In the genomic region with DNA sequence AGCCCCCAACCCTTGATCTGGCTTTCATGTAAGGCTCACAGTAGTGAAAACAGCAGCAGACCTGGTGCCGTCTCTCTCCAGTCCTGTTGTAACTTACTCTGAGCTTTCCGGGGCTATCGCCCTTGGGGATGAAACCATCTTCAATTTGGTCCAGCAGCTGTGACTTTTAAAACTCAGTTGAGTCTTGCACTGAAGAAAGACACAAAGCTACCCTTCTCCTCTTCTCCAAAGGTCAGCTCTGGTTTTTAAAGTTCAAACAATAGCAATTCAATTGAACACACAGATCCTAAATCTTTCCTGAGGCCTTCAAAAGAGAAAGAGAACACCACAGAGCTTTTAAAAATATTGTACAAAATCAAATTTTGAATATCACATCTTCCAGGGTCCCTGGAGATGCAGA, we compare ENCODE assay signal across 28 cellular contexts.
"Had no signal": no experiment of that assay in that cellular context is flagged by ENCODE, and none has a peak within 500 bp of the region (broad histone marks: within the 10 kb centered on the region; RNA-seq: fewer than 3 reads in every experiment).

No MANE protein-coding gene starts in this region.

- H3K9me3 Mint-ChIP-seq: natural killer cell had no signal

- H3K27ac ChIP-seq: epithelial cell of prostate, esophagus squamous epithelium, gastrocnemius medialis, ovary, tibial artery, WERI-Rb-1 had no signal

- DNase-seq: activated CD4-positive, alpha-beta T cell treated with anti-CD3 and anti-CD28 coated beads for 48 hours; activated CD4-positive, alpha-beta T cell treated with anti-CD3 and anti-CD28 coated beads, Interleukin-2, amount 50 U/mL, for 48 hours; activated CD8-positive, alpha-beta memory T cell treated with anti-CD3 and anti-CD28 coated beads, Interleukin-2, amount 50 U/mL, for 4 hours; activated gamma-delta T cell treated with Interleukin-2 at 50 U/mL for 16 hours; activated naive CD4-positive, alpha-beta T cell treated with anti-CD3 and anti-CD28 coated beads, Interleukin-2, amount 50 U/mL, for 16 hours; activated T-cell treated with anti-CD3 and anti-CD28 coated beads, Interleukin-2, amount 50 U/mL, for 1 hour; central memory CD4-positive, alpha-beta T cell; esophagus squamous epithelium; gastrocnemius medialis; glutamatergic neuron; islet precursor cell; natural killer cell; ovary; SK-N-SH; stimulated activated CD4-positive, alpha-beta T cell treated with anti-CD3 and anti-CD28 coated beads, Interleukin-1b, Interleukin-23, amount 100 ng/mL, for 48 hours; stimulated activated naive B cell treated with anti-CD40 and anti-IgM and Interleukin-4, amounts not matched to agents 10 μg/mL and 1 μg/mL and 100 μg/mL, for 72 hours; stomach; SW 1271; T-helper 9 cell; WERI-Rb-1 had no signal

- H3K27ac Mint-ChIP-seq: activated T-helper 1 cell treated with anti-CD3 and anti-CD28 coated beads, Interleukin-12 subunit alpha, Interleukin-12 subunit beta, Interleukin-2, Interleukin-4 antibody, amounts not matched to agents 30 ng/mL and 10 ng/mL and 1 ng/mL, durations not matched to agents 14 hours and 24 hours and 36 hours; natural killer cell; progenitor cell of endocrine pancreas; T-helper 1 cell treated with Interleukin-12 subunit alpha and Interleukin-12 subunit beta and Interleukin-4 antibody, amounts not matched to agents 30 μg/mL and 1 μg/mL, for 36 hours had no signal

- H3K36me3 ChIP-seq: breast epithelium, esophagus squamous epithelium, gastrocnemius medialis, ovary, stomach, tibial artery, WERI-Rb-1 had no signal

- H3K9me3 ChIP-seq: gastrocnemius medialis, ovary, SK-N-SH had no signal

- H3K27me3 ChIP-seq: breast epithelium, esophagus squamous epithelium, gastrocnemius medialis, ovary, stomach, tibial artery had no signal

- H3K4me3 Mint-ChIP-seq: activated T-helper 1 cell treated with anti-CD3 and anti-CD28 coated beads, Interleukin-12 subunit alpha, Interleukin-12 subunit beta, Interleukin-2, Interleukin-4 antibody, amounts not matched to agents 30 ng/mL and 10 ng/mL and 1 ng/mL, durations not matched to agents 14 hours and 24 hours and 36 hours; natural killer cell; stimulated activated naive B cell treated with anti-CD40 and anti-IgM and Interleukin-4, amounts not matched to agents 10 μg/mL and 1 μg/mL and 100 μg/mL, for 72 hours; T-helper 1 cell treated with Interleukin-12 subunit alpha and Interleukin-12 subunit beta and Interleukin-4 antibody, amounts not matched to agents 30 μg/mL and 1 μg/mL, for 36 hours had no signal

- H3K36me3 Mint-ChIP-seq: natural killer cell had no signal

- H3K4me3 ChIP-seq: breast epithelium, esophagus squamous epithelium, gastrocnemius medialis, ovary, smooth muscle cell, stomach, tibial artery had no signal

- ATAC-seq: activated CD4-positive, CD25-positive, alpha-beta regulatory T cell treated with anti-CD3 and anti-CD28 coated beads, Interleukin-2, amount 50 U/mL, for 24 hours; gastrocnemius medialis; natural killer cell had no signal

- H3K27me3 Mint-ChIP-seq: stimulated activated naive B cell treated with anti-CD40 and anti-IgM and Interleukin-4, amounts not matched to agents 10 μg/mL and 1 μg/mL and 100 μg/mL, for 72 hours had no signal

- H3K9ac ChIP-seq: SK-N-SH had no signal

- H3K4me2 ChIP-seq: SK-N-SH, smooth muscle cell had no signal
